12 cellular contexts compared by ENCODE assay signal in the genomic region with DNA sequence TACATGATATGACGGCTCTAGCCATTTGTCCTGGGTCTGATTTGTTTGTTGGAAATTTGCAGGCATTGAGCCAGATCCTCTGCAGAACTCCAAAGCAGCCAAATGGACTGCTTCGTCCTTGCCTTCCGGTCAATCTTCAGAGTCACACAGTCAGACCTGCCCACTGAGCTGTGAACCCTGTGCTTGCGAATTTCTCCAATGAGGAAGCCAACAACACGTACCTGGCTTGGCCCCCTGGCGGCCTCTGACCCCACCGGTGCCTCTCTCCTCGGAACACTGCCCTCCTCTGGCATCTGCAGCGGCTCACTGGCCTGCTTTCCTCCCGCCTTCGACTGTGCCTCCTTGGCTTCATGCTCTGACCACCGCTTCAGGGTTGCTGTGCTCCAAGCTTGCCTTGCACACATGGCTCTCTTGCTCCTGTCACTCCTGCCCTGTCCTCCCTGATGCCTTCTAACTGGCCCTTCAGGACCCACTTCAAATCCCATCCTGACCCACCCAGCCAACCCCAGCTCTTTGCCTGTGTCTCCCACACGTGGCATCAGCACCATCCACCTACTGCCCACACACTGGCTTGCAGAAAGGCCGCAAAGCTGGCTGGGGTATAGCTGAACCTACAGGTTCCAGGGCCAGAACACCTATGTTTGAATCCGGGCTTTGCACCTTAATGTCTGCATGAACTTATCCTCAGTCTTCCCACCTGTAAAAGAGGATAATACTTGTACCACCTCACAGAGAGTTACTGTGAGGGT.
DNase-seq lines count a peak whose midpoint lies in the region; ATAC-seq and TF ChIP-seq lines count a peak whose summit lies in the region.
"Had no signal": no experiment of that assay in that cellular context is flagged by ENCODE, and none has a peak within 500 bp of the region (broad histone marks: within the 10 kb centered on the region; RNA-seq: fewer than 3 reads in every experiment).

No MANE protein-coding gene starts in this region.

- H3K4me3 ChIP-seq in H7 (ENCODE audit: insufficient read depth, low read depth, low read length) (no peak overlapping the region), body of pancreas (no peak overlapping the region), sigmoid colon (no peak overlapping the region)
- H3K4me3 ChIP-seq: SJSA1 had no signal

- DNase-seq in H7 (peak; percentile 91), body of pancreas (no peak), left ventricle myocardium superior (peak; percentile 48), sigmoid colon (no peak), hepatic stellate cell (ENCODE audit: low spot score) (no peak)
- no peak for DNase-seq in activated T-cell treated with anti-CD3 and anti-CD28 coated beads, Interleukin-2, amount 50 U/mL, for 48 hours
- DNase-seq: cortex of kidney; NCI-H2171; retina; stimulated activated naive CD8-positive, alpha-beta T cell treated with anti-CD3 and anti-CD28 coated beads, Interleukin-15, Interleukin-2, amounts not matched to agents 100 U/mL and 50 U/mL, for 24 hours had no signal

- H3K27ac ChIP-seq in body of pancreas (no peak overlapping the region), sigmoid colon (peak overlapping the region; percentile 21 to 40 (median 35))
- H3K27ac ChIP-seq: SJSA1 had no signal

- no peaks in the 10 kb centered on the region for H3K36me3 ChIP-seq in H7 (replicated peaks; ENCODE audit: control insufficient read depth, insufficient read depth, low read length)
- no peaks in the 10 kb centered on the region for H3K36me3 ChIP-seq in body of pancreas (replicated peaks in 1 of 2; ENCODE audit: insufficient read depth in 1 of 2, low read depth in 2 of 2)
- no peaks in the 10 kb centered on the region for H3K36me3 ChIP-seq in sigmoid colon
- H3K36me3 ChIP-seq: SJSA1 had no signal

- no peaks in the 10 kb centered on the region for H3K9me3 ChIP-seq in body of pancreas
- H3K9me3 ChIP-seq in sigmoid colon, result no peaks in the 10 kb centered on the region
- H3K9me3 ChIP-seq: SJSA1 had no signal

- H3K27me3 ChIP-seq in H7 (ENCODE audit: control insufficient read depth, insufficient read depth, low read length) (no peaks in the 10 kb centered on the region; the same call in 1 of the 2 replicates), body of pancreas (no peaks in the 10 kb centered on the region), sigmoid colon (peaks cover 0 to 3% (median 0%) of the 10 kb centered on the region in 3 donors)

- ATAC-seq in body of pancreas (peak; percentile 24), left ventricle myocardium superior (peak; percentile 43), HG03571 (IDR thresholded peaks at IDR 0.05; ENCODE audit: unreplicated experiment) (no peak)
- ATAC-seq: stimulated activated naive CD8-positive, alpha-beta T cell treated with anti-CD3 and anti-CD28 coated beads, Interleukin-15, Interleukin-2, amounts not matched to agents 100 U/mL and 50 U/mL, for 24 hours had no signal

- no peaks in the 10 kb centered on the region for H3K4me1 ChIP-seq in body of pancreas
- peaks cover 0 to 25% (median 6%) of the 10 kb centered on the region in 4 donors for H3K4me1 ChIP-seq in sigmoid colon

- 46 to 48% methylated on average over 14 to 15 of the region's 15 CpGs for WGBS in body of pancreas, 2 donors
- 57 to 75% methylated on average over 15 of the region's 15 CpGs for WGBS in sigmoid colon, 2 donors

- no peak for TF ChIP-seq EP300 in sigmoid colon (IDR thresholded peaks at IDR 0.05)

- TF ChIP-seq CTCF in body of pancreas (IDR thresholded peaks at IDR 0.05), result peak in 3 of 7 experiments; percentile 14 to 25 (median 16)
- TF ChIP-seq CTCF in sigmoid colon (IDR thresholded peaks at IDR 0.05), result no peak

- no peak for TF ChIP-seq POLR2A in body of pancreas (IDR thresholded peaks at IDR 0.05)
- TF ChIP-seq POLR2A in sigmoid colon (IDR thresholded peaks at IDR 0.05), result no peak

- intact Hi-C loops in body of pancreas (cut with DNase I), result no loop called here
- intact Hi-C loops in left ventricle myocardium superior (cut with micrococcal nuclease), result no loop called here
- intact Hi-C loops in sigmoid colon (cut with DNase I), result no loop called here

Comparison
In these comparisons a context has a peak if more than half of its experiments do, and no peak if none do; other contexts are left out.
1. DNase-seq: peak in H7 (single experiment) and left ventricle myocardium superior (single experiment); none in body of pancreas (0 of 4), sigmoid colon (single experiment), hepatic stellate cell (single experiment) and activated T-cell treated with anti-CD3 and anti-CD28 coated beads, Interleukin-2, amount 50 U/mL, for 48 hours (0 of 2).
2. H3K27ac ChIP-seq: peak in sigmoid colon (4 of 4); none in body of pancreas (0 of 4).